8 cellular contexts compared by ENCODE assay signal in genomic region chr12:111599459-111600295, GRCh38. TPM values are rescaled to one million over a fixed set of nuclear protein-coding genes. Genes with fewer than 3 reads are reported as not detected.
DNase-seq lines count a peak whose midpoint lies in the region; ATAC-seq and TF ChIP-seq lines count a peak whose summit lies in the region.

No MANE protein-coding gene starts in this region.

- DNase-seq in NCI-H69 (lab: John Stamatoyannopoulos, UW) (peak; percentile 97), dermis microvascular lymphatic vessel endothelial cell (ENCODE audit: low read depth in 2 of 2) (peak; percentile 66 to 93)
- peak; percentile 85 to 90 for DNase-seq in activated CD4-positive, alpha-beta T cell treated with anti-CD3 and anti-CD28 coated beads, Interleukin-2, amount 50 U/mL, for 48 hours
- peak; percentile 79 to 83 for DNase-seq in stimulated activated CD4-positive, alpha-beta T cell treated with anti-CD3 and anti-CD28 coated beads, Interleukin-2, amount 100 ng/mL, for 48 hours

- H3K27ac ChIP-seq in BLaER1 treated with 17β-estradiol and CSF1 and Interleukin-3, amounts not matched to agents 10 nM and 100 nM, result peak overlapping the region; percentile 98 to 100 (median 99)
- H3K27ac ChIP-seq in liver (ENCODE audit: low read depth in 1 of 2, low read length in 2 of 2), result peak overlapping the region; percentile 90 to 99

- H3K9me3 ChIP-seq in BLaER1 treated with 17β-estradiol and CSF1 and Interleukin-3, amounts not matched to agents 10 nM and 100 nM (replicated peaks in 1 of 11), result peaks cover 0 to 7% (median 0%) of the 10 kb centered on the region in 11 experiments; a peak in 3 of 22 replicates
- H3K9me3 ChIP-seq in liver (ENCODE audit: control insufficient read depth in 4 of 4, low read length in 3 of 4), result no peaks in the 10 kb centered on the region

- no peak for TF ChIP-seq RAD21 in liver (IDR thresholded peaks at IDR 0.05)

- H3K36me3 ChIP-seq in BLaER1 treated with 17β-estradiol and CSF1 and Interleukin-3, amounts not matched to agents 10 nM and 100 nM, result peaks cover 0 to 7% (median 0%) of the 10 kb centered on the region in 11 experiments; a peak in 4 of 22 replicates
- no peaks in the 10 kb centered on the region for H3K36me3 ChIP-seq in liver (ENCODE audit: control insufficient read depth in 4 of 4, insufficient read depth in 3 of 4, low read depth in 1 of 4, low read length in 3 of 4)

- peaks cover 30 to 39% (median 34%) of the 10 kb centered on the region in 11 experiments for H4K20me1 ChIP-seq in BLaER1 treated with 17β-estradiol and CSF1 and Interleukin-3, amounts not matched to agents 10 nM and 100 nM

- H3K4me3 ChIP-seq in BLaER1 treated with 17β-estradiol and CSF1 and Interleukin-3, amounts not matched to agents 10 nM and 100 nM, result peak overlapping the region; percentile 81 to 100 (median 94)
- peak overlapping the region; percentile 44 to 88 (median 86) for H3K4me3 ChIP-seq in liver (ENCODE audit: low read depth in 1 of 3, low read length in 3 of 3)

- TF ChIP-seq CTCF in liver (IDR thresholded peaks at IDR 0.05; ENCODE audit: low read depth, low read length, missing input control), result no peak

- ATAC-seq in GM19328 (IDR thresholded peaks at IDR 0.05; ENCODE audit: unreplicated experiment) (peak; percentile 52), HG03460 (IDR thresholded peaks at IDR 0.05; ENCODE audit: unreplicated experiment) (peak; percentile 66)

- H3K9ac ChIP-seq in BLaER1 treated with 17β-estradiol and CSF1 and Interleukin-3, amounts not matched to agents 10 nM and 100 nM, result peak overlapping the region; percentile 98 to 99 (median 99)
- peak overlapping the region; percentile 48 to 75 for H3K9ac ChIP-seq in liver (ENCODE audit: low read depth in 1 of 2, low read length in 2 of 2)

- H3K27me3 ChIP-seq in BLaER1 treated with 17β-estradiol and CSF1 and Interleukin-3, amounts not matched to agents 10 nM and 100 nM, result no peaks in the 10 kb centered on the region
- H3K27me3 ChIP-seq in liver (ENCODE audit: control insufficient read depth in 4 of 4, insufficient read depth in 4 of 4, low read length in 3 of 4), result no peaks in the 10 kb centered on the region

- H3K4me2 ChIP-seq in BLaER1 treated with 17β-estradiol and CSF1 and Interleukin-3, amounts not matched to agents 10 nM and 100 nM, result peak overlapping the region; percentile 90 to 99 (median 95)

- peaks cover 30 to 37% (median 34%) of the 10 kb centered on the region in 10 experiments for H3K4me1 ChIP-seq in BLaER1 treated with 17β-estradiol and CSF1 and Interleukin-3, amounts not matched to agents 10 nM and 100 nM
- peaks cover 10 to 35% (median 21%) of the 10 kb centered on the region in 4 donors for H3K4me1 ChIP-seq in liver (ENCODE audit: control insufficient read depth in 4 of 4, insufficient read depth in 4 of 4, low read length in 3 of 4)

- WGBS in liver, result under 1% methylated on average over 57 of the region's 57 CpGs

TF ChIP-seq in liver, 16 proteins besides CTCF, POLR2A, EP300 and RAD21:
- TF ChIP-seq RXRA (IDR thresholded peaks at IDR 0.05) (peak in 1 of 2 donors; percentile 78), YY1 (IDR thresholded peaks at IDR 0.05) (peak; percentile 22), GABPA (IDR thresholded peaks at IDR 0.05 in 1 of 2, conservative IDR thresholded peaks at IDR 0.05 in 1 of 2) (peak; percentile 73 to 88), ZBTB33 (IDR thresholded peaks at IDR 0.05) (no peak)

RNA-seq across cellular contexts. Expression of gene ATXN2, which starts 0.6 kb away (rescaled TPM):
- total RNA-seq in dermis microvascular lymphatic vessel endothelial cell (10.9 and 19.1 TPM in 2 replicates), liver (10 to 100 TPM; 11.5 to 33.1 TPM)
- polyA plus RNA-seq in liver, result 10 to 100 TPM; 14.7 to 29.4 TPM

Comparison
In these comparisons a context has a peak if more than half of its experiments do, and no peak if none do; other contexts are left out.
1. Peak in every context shown above with its lines: DNase-seq, ATAC-seq, H3K4me3 ChIP-seq and H3K27ac ChIP-seq.